In the genomic region with DNA sequence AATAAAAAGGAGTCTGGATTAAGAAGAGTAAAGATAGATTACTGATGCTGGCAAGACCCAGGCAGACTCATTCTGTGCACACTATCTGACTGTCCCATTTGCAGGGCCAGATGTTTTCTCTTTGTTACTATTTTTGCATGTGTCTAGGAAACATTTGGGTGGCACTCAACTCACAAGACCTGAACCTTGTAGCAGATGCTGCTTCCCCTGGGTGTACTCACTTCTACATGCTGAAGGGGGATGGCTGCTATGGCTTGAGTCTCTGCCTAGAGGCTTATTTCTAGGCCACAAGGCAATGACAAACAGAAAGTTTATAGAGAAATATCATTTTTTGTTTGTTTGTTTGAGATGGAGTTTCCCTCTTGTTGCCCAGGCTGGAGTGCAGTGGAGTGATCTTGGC, we compare ENCODE assay signal across 28 cellular contexts.
"Had no signal": no experiment of that assay in that cellular context is flagged by ENCODE, and none has a peak within 500 bp of the region (broad histone marks: within the 10 kb centered on the region; RNA-seq: fewer than 3 reads in every experiment).

No MANE protein-coding gene starts in this region.

- H3K9me3 ChIP-seq: body of pancreas, esophagus squamous epithelium, left lung, lower lobe of right lung, right atrium auricular region, stomach, thyroid gland, upper lobe of left lung had no signal

- ATAC-seq: activated CD4-positive, alpha-beta T cell treated with anti-CD3 and anti-CD28 coated beads for 36 hours; activated CD8-positive, alpha-beta T cell treated with anti-CD3 and anti-CD28 coated beads, Interleukin-2, amount 10 ng/mL, durations not matched to agents 7 days and 5 days; activated T-cell treated with anti-CD3 and anti-CD28 coated beads, Interleukin-2, amount 50 U/mL, for 72 hours; body of pancreas; left lung; lower lobe of right lung; naive thymus-derived CD8-positive, alpha-beta T cell; stimulated activated naive B cell treated with anti-CD40 and anti-IgM and Interleukin-4, amounts not matched to agents 10 μg/mL and 1 μg/mL and 100 μg/mL, for 72 hours had no signal

- H2AFZ ChIP-seq: neural progenitor cell had no signal

- DNase-seq: activated CD4-positive, alpha-beta T cell treated with anti-CD3 and anti-CD28 coated beads for 36 hours; activated CD4-positive, CD25-positive, alpha-beta regulatory T cell; activated CD8-positive, alpha-beta T cell treated with anti-CD3 and anti-CD28 coated beads, Interleukin-2, amount 10 ng/mL, durations not matched to agents 7 days and 5 days; activated effector memory CD4-positive, alpha-beta T cell treated with Interleukin-2 at 50 U/mL for 16 hours; activated naive CD4-positive, alpha-beta T cell treated with Interleukin-2 at 50 U/mL for 16 hours; activated T-cell treated with anti-CD3 and anti-CD28 coated beads for 4 hours; activated T-cell treated with anti-CD3 and anti-CD28 coated beads, Interleukin-2, amount 50 U/mL, for 72 hours; aorta; body of pancreas; dermis blood vessel endothelial cell; effector CD4-positive, alpha-beta T cell; esophagus squamous epithelium; left lung; lower lobe of right lung; mesenchymal stem cell; naive thymus-derived CD8-positive, alpha-beta T cell; stimulated activated CD4-positive, alpha-beta T cell treated with anti-CD3 and anti-CD28 coated beads, Interleukin-15, amount 100 ng/mL, for 24 hours; stimulated activated CD4-positive, alpha-beta T cell treated with anti-CD3 and anti-CD28 coated beads, Interleukin-2, amount 100 ng/mL, for 24 hours; stimulated activated naive B cell treated with anti-CD40 and anti-IgM and Interleukin-4, amounts not matched to agents 10 μg/mL and 1 μg/mL and 100 μg/mL, for 72 hours; stomach; thyroid gland had no signal

- H3K27ac ChIP-seq: body of pancreas, esophagus squamous epithelium, left lung, lower lobe of right lung, neural progenitor cell, right atrium auricular region, stomach, thyroid gland, upper lobe of left lung had no signal

- FAIRE-seq: colon, frontal cortex, islet of Langerhans had no signal

- H3K4me1 ChIP-seq: body of pancreas, esophagus squamous epithelium, left lung, lower lobe of right lung, neural progenitor cell, right atrium auricular region, stomach, thyroid gland, upper lobe of left lung had no signal

- H3K27me3 ChIP-seq: body of pancreas, esophagus squamous epithelium, neural progenitor cell, right atrium auricular region, thyroid gland, upper lobe of left lung had no signal

- H3K9ac ChIP-seq: neural progenitor cell had no signal

- H3K4me2 ChIP-seq: neural progenitor cell, smooth muscle cell had no signal

- H3K36me3 ChIP-seq: esophagus squamous epithelium, left lung, lower lobe of right lung, neural progenitor cell, right atrium auricular region, stomach, thyroid gland, upper lobe of left lung had no signal

- H3K4me3 ChIP-seq: body of pancreas, esophagus squamous epithelium, left lung, lower lobe of right lung, neural progenitor cell, right atrium auricular region, smooth muscle cell, stomach, thyroid gland, upper lobe of left lung had no signal
